In the genomic region with DNA sequence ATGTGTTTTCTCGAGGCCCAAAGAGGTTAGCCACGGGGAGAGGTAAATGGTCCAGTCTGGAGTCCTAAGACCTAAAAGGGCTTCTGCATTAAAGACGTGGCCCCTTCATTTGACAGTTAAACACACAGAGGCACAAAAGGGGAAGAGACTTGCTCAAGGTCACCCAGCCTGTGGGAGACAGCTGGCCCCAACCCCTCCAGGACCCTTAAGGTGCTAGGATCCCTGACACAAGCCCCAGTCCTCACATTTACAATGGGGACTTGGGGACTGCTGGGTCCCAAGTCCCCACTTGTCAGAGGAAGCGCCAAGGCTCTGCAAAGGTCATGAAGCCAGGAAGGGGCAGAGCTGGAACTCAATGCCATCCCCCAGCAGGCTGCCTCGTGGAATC, we compare ENCODE assay signal across 1 cellular context.
TF ChIP-seq lines count a peak whose summit lies in the region.

No MANE protein-coding gene starts in this region.

TF ChIP-seq in H1, 55 proteins besides CTCF, POLR2A, EP300 and RAD21:
- TF ChIP-seq KDM1A (IDR thresholded peaks at IDR 0.05; ENCODE audit: borderline replicate concordance, low read length) (no peak), MAFK (IDR thresholded peaks at IDR 0.05; ENCODE audit: low read depth, low read length) (no peak), NANOG (IDR thresholded peaks at IDR 0.05; ENCODE audit: insufficient read depth, low read depth, low read length, poor library complexity, severe bottlenecking) (no peak), CREB1 (IDR thresholded peaks at IDR 0.05) (no peak), KDM5A (IDR thresholded peaks at IDR 0.05; ENCODE audit: low read length) (no peak), CBX8 (IDR thresholded peaks at IDR 0.05; ENCODE audit: borderline replicate concordance, low read depth, low read length) (no peak), FOSL1 (IDR thresholded peaks at IDR 0.05; ENCODE audit: insufficient read depth, low read depth, low read length) (no peak)
- TF ChIP-seq, protein P1, sequence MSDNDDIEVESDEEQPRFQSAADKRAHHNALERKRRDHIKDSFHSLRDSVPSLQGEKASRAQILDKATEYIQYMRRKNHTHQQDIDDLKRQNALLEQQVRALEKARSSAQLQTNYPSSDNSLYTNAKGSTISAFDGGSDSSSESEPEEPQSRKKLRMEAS (IDR thresholded peaks at IDR 0.05) = no peak
